25 cellular contexts compared by ENCODE assay signal in the genomic region with DNA sequence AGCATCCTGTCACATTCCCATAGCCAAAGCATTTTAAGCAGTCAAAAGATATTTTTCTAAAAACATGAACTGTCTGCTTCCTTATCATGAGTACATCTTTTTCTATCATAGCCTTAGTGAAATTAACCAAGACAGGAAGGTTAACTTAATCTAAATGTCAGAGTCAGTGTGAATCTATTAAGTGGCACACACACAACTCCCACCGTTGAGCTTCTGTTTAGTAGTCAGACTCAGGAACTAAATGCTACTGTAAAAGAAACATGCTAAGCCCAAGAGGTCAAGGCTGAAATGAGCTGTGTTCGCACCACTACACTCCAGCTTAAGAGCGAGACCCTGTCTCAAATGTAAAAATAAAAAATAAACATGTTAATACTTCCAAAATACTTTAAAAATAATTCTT. TPM values are rescaled to one million over a fixed set of nuclear protein-coding genes. Genes with fewer than 3 reads are reported as not detected.
"Had no signal": no experiment of that assay in that cellular context is flagged by ENCODE, and none has a peak within 500 bp of the region (broad histone marks: within the 10 kb centered on the region; RNA-seq: fewer than 3 reads in every experiment).

No MANE protein-coding gene starts in this region.

- DNase-seq: activated CD4-positive, alpha-beta T cell treated with anti-CD3 and anti-CD28 coated beads, Interleukin-2, amount 10 ng/mL, durations not matched to agents 24 days and 14 days; activated CD4-positive, alpha-beta T cell treated with anti-CD3 and anti-CD28 coated beads, Interleukin-2, amount 50 U/mL, for 4 hours; activated CD8-positive, alpha-beta T cell treated with anti-CD3 and anti-CD28 coated beads for 36 hours; activated naive CD4-positive, alpha-beta T cell treated with anti-CD3 and anti-CD28 coated beads, Interleukin-2, amount 10 ng/mL, durations not matched to agents 7 days and 5 days; activated naive CD8-positive, alpha-beta T cell treated with anti-CD3 and anti-CD28 coated beads, Interleukin-2, amount 50 U/mL, for 24 hours; activated T-cell treated with anti-CD3 and anti-CD28 coated beads, Interleukin-2, amount 50 U/mL, for 24 hours; anterior cingulate cortex; central memory CD4-positive, alpha-beta T cell; NCI-H1092; NCI-H1436 treated with DMSO at 0.1 percent for 48 hours; NCI-H1694 treated with DMSO at 0.1 percent for 48 hours; NCI-H2029; NCI-H2227 treated with DMSO at 0.1 percent for 48 hours; NCI-H446 treated with DMSO at 0.1 percent for 48 hours; NK-92 treated with Interleukin-12 subunit alpha and Interleukin-12 subunit beta, amount 100 ng/mL, for 24 hours; PC-9; SIG-M5; SW 1271; T-helper 1 cell; T-helper 2 cell; T-helper 9 cell had no signal

- FAIRE-seq: RCC 7860 had no signal

- H3K4me3 ChIP-seq: PC-9 had no signal

- ATAC-seq: activated CD8-positive, alpha-beta T cell treated with anti-CD3 and anti-CD28 coated beads for 36 hours; activated naive CD8-positive, alpha-beta T cell treated with anti-CD3 and anti-CD28 coated beads, Interleukin-2, amount 50 U/mL, for 24 hours; Right ventricle myocardium inferior had no signal

- H3K4me2 ChIP-seq: KMS-11, PC-9 had no signal

- H3K27ac ChIP-seq: KMS-11, PC-9, RWPE1 had no signal

- H2AFZ ChIP-seq: PC-9 had no signal

- H3K9ac ChIP-seq: KMS-11 had no signal

RNA-seq across cellular contexts. Expression of a gene that starts 7.7 kb away (rescaled TPM):
- total RNA-seq: PC-9, Right ventricle myocardium inferior had no signal
